ENCODE assay signal across 20 cellular contexts in the genomic region with DNA sequence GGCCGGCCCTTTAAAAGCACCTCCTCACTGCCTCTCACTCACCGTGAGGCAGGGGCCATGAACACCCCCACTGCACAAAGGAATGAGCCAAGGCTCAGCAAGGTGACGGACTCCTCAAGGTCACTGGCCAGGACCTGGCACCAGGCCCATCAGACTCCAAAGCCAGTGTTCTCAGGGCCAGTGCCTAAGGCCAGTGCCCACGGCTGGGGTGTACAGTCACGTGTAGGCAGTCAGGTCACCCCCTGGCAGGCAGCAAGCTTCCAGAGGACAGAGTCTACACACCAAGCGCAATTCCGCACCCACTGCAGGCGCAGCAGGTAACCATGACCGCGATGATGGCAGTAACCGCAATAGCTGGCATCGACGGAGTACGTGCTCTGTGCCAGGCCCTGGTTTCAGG. TPM values are rescaled to one million over a fixed set of nuclear protein-coding genes. Genes with fewer than 3 reads are reported as not detected.
DNase-seq lines count a peak whose midpoint lies in the region; ATAC-seq and TF ChIP-seq lines count a peak whose summit lies in the region.
"Had no signal": no experiment of that assay in that cellular context is flagged by ENCODE, and none has a peak within 500 bp of the region (broad histone marks: within the 10 kb centered on the region; RNA-seq: fewer than 3 reads in every experiment).

No MANE protein-coding gene starts in this region.

- intact Hi-C loops in Right ventricle myocardium inferior (cut with DNase I) (no loop called here), left cardiac atrium (cut with DNase I) (no loop called here), right lobe of liver (cut with DNase I) (no loop called here)

- H3K27ac ChIP-seq in right atrium auricular region (no peak overlapping the region), right lobe of liver (peak overlapping the region in 1 of 3 donors; percentile 4)
- H3K27ac ChIP-seq: 22Rv1, SJSA1 had no signal

- WGBS in right lobe of liver (ENCODE audit: insufficient coverage, low coverage, low lambda C conversion rate, missing lambda C conversion rate): 20% methylated on average over 2 of the region's 14 CpGs

- H3K4me1 ChIP-seq in right atrium auricular region (peaks cover 0 to 12% of the 10 kb centered on the region in 2 donors), right lobe of liver (peaks cover 0 to 10% (median 5%) of the 10 kb centered on the region in 4 donors)

- peak; percentile 36 for ATAC-seq in Right ventricle myocardium inferior
- peak; percentile 10 to 38 for ATAC-seq in left cardiac atrium
- ATAC-seq in right lobe of liver: peak; percentile 65 to 89 (median 86)
- ATAC-seq in GM18520 (IDR thresholded peaks at IDR 0.05; ENCODE audit: unreplicated experiment): no peak

- H3K36me3 ChIP-seq in right atrium auricular region (no peaks in the 10 kb centered on the region), right lobe of liver (no peaks in the 10 kb centered on the region)
- H3K36me3 ChIP-seq: MG63, SJSA1 had no signal

- H3K27me3 ChIP-seq in right atrium auricular region (no peaks in the 10 kb centered on the region), right lobe of liver (no peaks in the 10 kb centered on the region)
- H3K27me3 ChIP-seq: MG63 had no signal

- DNase-seq in Right ventricle myocardium inferior (ENCODE audit: missing footprints): no peak
- no peak for DNase-seq in right atrium auricular region (ENCODE audit: low spot score)
- no peak for DNase-seq in left cardiac atrium
- peak; percentile 56 to 89 (median 89) for DNase-seq in right lobe of liver
- no peak for DNase-seq in activated CD4-positive, alpha-beta T cell treated with anti-CD3 and anti-CD28 coated beads, Interleukin-2, amount 50 U/mL, for 48 hours
- no peak for DNase-seq in NCI-H2029 treated with DMSO at 0.1 percent for 48 hours (lab: John Stamatoyannopoulos, UW)
- DNase-seq in stimulated activated CD4-positive, alpha-beta T cell treated with anti-CD3 and anti-CD28 coated beads, Interleukin-12 subunit alpha, Interleukin-12 subunit beta, amount 100 ng/mL, for 4 hours: no peak
- DNase-seq: Calu3; CD4-positive, alpha-beta memory T cell; DMS53; HCEC 1CT; Karpas-422; MG63; NCI-H1092; NCI-H1694; NCI-H526 treated with DMSO at 0.1 percent for 48 hours had no signal

- H3K9me3 ChIP-seq in right atrium auricular region: no peaks in the 10 kb centered on the region
- H3K9me3 ChIP-seq in right lobe of liver: no peaks in the 10 kb centered on the region
- H3K9me3 ChIP-seq: MG63, SJSA1 had no signal

- TF ChIP-seq POLR2A in right lobe of liver (IDR thresholded peaks at IDR 0.05): no peak

- no peak overlapping the region for H3K4me3 ChIP-seq in right atrium auricular region
- H3K4me3 ChIP-seq in right lobe of liver: no peak overlapping the region
- H3K4me3 ChIP-seq: MG63, SJSA1 had no signal

- TF ChIP-seq CTCF in right atrium auricular region (IDR thresholded peaks at IDR 0.05) (no peak), right lobe of liver (IDR thresholded peaks at IDR 0.05) (no peak)

RNA-seq across cellular contexts. Expression of a gene that starts 27.2 kb away (rescaled TPM):
- total RNA-seq in Right ventricle myocardium inferior (4.5 TPM), right atrium auricular region (1 to 10 TPM; 4.0 to 8.4 TPM), left cardiac atrium (10 to 100 TPM; 10.5 to 16.4 TPM), right lobe of liver (10 to 100 TPM in 5 of 6 experiments, 1 to 10 TPM in 1; 8.0 to 38.1 (median 22.2) TPM)
- total RNA-seq: OCI-LY7 had no signal

Comparison
In these comparisons a context has a peak if more than half of its experiments do, and no peak if none do; other contexts are left out.
1. DNase-seq: peak in right lobe of liver (3 of 3); none in Right ventricle myocardium inferior (single experiment), right atrium auricular region (single experiment), left cardiac atrium (single experiment), activated CD4-positive, alpha-beta T cell treated with anti-CD3 and anti-CD28 coated beads, Interleukin-2, amount 50 U/mL, for 48 hours (0 of 2), NCI-H2029 treated with DMSO at 0.1 percent for 48 hours (single experiment) and stimulated activated CD4-positive, alpha-beta T cell treated with anti-CD3 and anti-CD28 coated beads, Interleukin-12 subunit alpha, Interleukin-12 subunit beta, amount 100 ng/mL, for 4 hours (single experiment).